In the genomic region with DNA sequence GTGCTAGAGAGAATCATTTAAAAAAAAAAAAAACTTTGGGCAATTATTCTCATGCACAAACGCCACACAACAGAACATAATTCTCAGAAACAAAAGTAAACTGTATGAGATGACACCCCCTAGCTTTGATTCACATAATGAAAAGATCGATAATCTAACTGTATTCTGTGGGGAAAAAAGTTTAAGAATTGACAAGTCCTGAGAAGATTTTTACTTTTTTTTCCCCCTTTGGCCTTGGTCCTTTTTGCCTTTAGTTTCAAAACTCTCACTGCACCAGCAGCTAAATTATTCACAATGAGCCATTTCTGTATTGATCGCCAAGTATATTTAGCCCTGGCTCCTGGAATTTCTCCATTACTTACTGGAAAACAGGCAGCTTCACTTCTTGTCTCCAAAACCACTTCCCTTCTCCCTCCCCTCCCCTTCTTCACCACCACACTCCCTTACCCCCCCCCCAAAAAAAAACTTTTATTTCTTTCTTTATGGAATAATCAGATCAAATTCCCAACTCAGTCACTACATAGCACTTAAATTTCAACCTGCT, we compare ENCODE assay signal across 8 cellular contexts. TPM values are rescaled to one million over a fixed set of nuclear protein-coding genes. Genes with fewer than 3 reads are reported as not detected.
DNase-seq lines count a peak whose midpoint lies in the region; ATAC-seq and TF ChIP-seq lines count a peak whose summit lies in the region.

No MANE protein-coding gene starts in this region.

- TF ChIP-seq POLR2A in sigmoid colon (IDR thresholded peaks at IDR 0.05) = no peak

- POLR2A ChIA-PET in T-cell (lab: Charles Lee) = interaction anchor here in 1 of 2 donors (0.7 to 1.0 kb wide), 2 partner anchors 46 to 257 kb away, joined by 3 to 4 read pairs; no protein-coding TSS in a partner anchor

- 33 to 69% methylated on average over 3 of the region's 3 CpGs for WGBS in sigmoid colon, 2 donors

- CTCF ChIA-PET in T-cell (lab: Charles Lee) = interaction anchor here (0.6 to 1.8 kb wide), 5 partner anchors 11 to 1649 kb away, joined by 3 to 11 read pairs (median 5); no protein-coding TSS in a partner anchor

- H3K27ac Mint-ChIP-seq in T-cell = peak overlapping the region; percentile 87 to 88

- ATAC-seq in T-cell (replicated peaks in 1 of 4) = no peak
- no peak for ATAC-seq in GM19467 (IDR thresholded peaks at IDR 0.05; ENCODE audit: unreplicated experiment)

- H3K36me3 Mint-ChIP-seq in T-cell = no peaks in the 10 kb centered on the region

- peaks cover 0 to 31% (median 18%) of the 10 kb centered on the region in 4 donors for H3K4me1 ChIP-seq in sigmoid colon

- H3K36me3 ChIP-seq in sigmoid colon = peaks cover 0 to 9% (median 0%) of the 10 kb centered on the region in 4 donors

- H3K4me3 ChIP-seq in fibroblast of pulmonary artery (replicated peaks; ENCODE audit: low read depth, low read length) = peak overlapping the region; percentile 63
- H3K4me3 ChIP-seq in sigmoid colon = peak overlapping the region; percentile 54 to 85 (median 80)

- intact Hi-C loops in sigmoid colon (cut with DNase I) = no loop called here

- H3K9me3 ChIP-seq in sigmoid colon = no peaks in the 10 kb centered on the region

- TF ChIP-seq CTCF in GM12873 (IDR thresholded peaks at IDR 0.05; ENCODE audit: insufficient read depth, low read depth, low read length, missing control alignments) (peak; percentile 5), fibroblast of pulmonary artery (IDR thresholded peaks at IDR 0.05; ENCODE audit: low read length, missing control alignments) (no peak), sigmoid colon (IDR thresholded peaks at IDR 0.05) (no peak)

- no peak for TF ChIP-seq EP300 in sigmoid colon (IDR thresholded peaks at IDR 0.05)

- no peaks in the 10 kb centered on the region for H3K27me3 ChIP-seq in sigmoid colon

- H3K4me3 Mint-ChIP-seq in T-cell = peak overlapping the region; percentile 89 to 91 (median 91)

- H3K27ac ChIP-seq in sigmoid colon = peak overlapping the region; percentile 84 to 98 (median 96)

- peaks cover 0 to 35% of the 10 kb centered on the region in 2 donors for H3K27me3 Mint-ChIP-seq in T-cell

- DNase-seq in T-cell (no peak), fibroblast of pulmonary artery (ENCODE audit: low read depth) (peak; percentile 15), sigmoid colon (no peak), T-helper 9 cell (no peak), NCI-H524 treated with DMSO at 0.1 percent for 48 hours (lab: John Stamatoyannopoulos, UW) (no peak), COLO668 (lab: John Stamatoyannopoulos, UW; ENCODE audit: unreplicated experiment) (no peak)

- H3K4me1 Mint-ChIP-seq in T-cell = peaks cover 42 to 54% (median 42%) of the 10 kb centered on the region in 3 donors

- H3K9me3 Mint-ChIP-seq in T-cell = no peaks in the 10 kb centered on the region

RNA-seq across cellular contexts. Expression of gene IKZF2, which starts 2.0 kb away (rescaled TPM):
- total RNA-seq in T-cell (10 to 100 TPM; 23.4 to 64.1 (median 31.0) TPM), sigmoid colon (10 to 100 TPM in 2 of 4 donors, 1 to 10 TPM in 2; 5.5 to 14.9 (median 10.5) TPM)
- 1 to 10 TPM in 1 of 3 donors, under 1 TPM in 2; under 0.01 to 2.7 (median 0.46) TPM for polyA plus RNA-seq in sigmoid colon
